Comparison of ENCODE assay signal across 23 cellular contexts in the genomic region with DNA sequence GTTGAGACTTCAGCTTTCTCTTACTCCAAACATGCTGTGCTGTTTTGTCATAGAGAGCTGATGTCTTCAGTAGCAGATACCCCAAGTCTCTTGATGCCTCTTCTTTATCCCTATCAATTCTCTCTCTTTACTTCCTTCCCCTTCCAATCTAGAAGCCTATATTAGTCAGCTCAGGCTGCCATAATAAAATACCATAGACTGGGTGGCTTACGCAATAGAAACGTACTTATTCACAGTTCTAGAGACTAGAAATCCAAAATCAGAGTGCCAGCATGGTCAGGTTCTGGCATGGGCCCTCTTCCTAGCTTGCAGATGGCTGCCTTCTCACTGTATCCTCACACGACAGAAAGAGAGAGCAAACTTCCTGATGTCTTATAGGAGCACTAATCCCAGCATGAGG.
"Had no signal": no experiment of that assay in that cellular context is flagged by ENCODE, and none has a peak within 500 bp of the region (broad histone marks: within the 10 kb centered on the region; RNA-seq: fewer than 3 reads in every experiment).

No MANE protein-coding gene starts in this region.

- ATAC-seq: activated CD4-positive, CD25-positive, alpha-beta regulatory T cell treated with anti-CD3 and anti-CD28 coated beads, Interleukin-2, amount 50 U/mL, for 24 hours; activated CD8-positive, alpha-beta T cell treated with anti-CD3 and anti-CD28 coated beads, Interleukin-2, amount 10 ng/mL, durations not matched to agents 7 days and 5 days; activated naive CD4-positive, alpha-beta T cell treated with anti-CD3 and anti-CD28 coated beads, Interleukin-2, amount 50 U/mL, for 72 hours; effector memory CD8-positive, alpha-beta T cell; gastroesophageal sphincter; natural killer cell treated with Interleukin-12 subunit alpha and Interleukin-12 subunit beta and Interleukin-15 and Interleukin-18, amount 100 ng/mL, for 72 hours; pancreas; psoas muscle had no signal

- H3K27me3 ChIP-seq: dorsolateral prefrontal cortex, esophagus muscularis mucosa, gastroesophageal sphincter, pancreas, right atrium auricular region, tibial artery had no signal

- H3K4me3 ChIP-seq: dorsolateral prefrontal cortex, esophagus muscularis mucosa, gastroesophageal sphincter, pancreas, psoas muscle, right atrium auricular region, tibial artery had no signal

- H3K4me1 ChIP-seq: pancreas, psoas muscle, right atrium auricular region, tibial artery had no signal

- DNase-seq: activated CD4-positive, alpha-beta T cell treated with anti-CD3 and anti-CD28 coated beads, Interleukin-2, amount 50 U/mL, for 1 hour; activated CD8-positive, alpha-beta T cell treated with anti-CD3 and anti-CD28 coated beads, Interleukin-2, amount 10 ng/mL, durations not matched to agents 7 days and 5 days; dorsolateral prefrontal cortex; effector memory CD8-positive, alpha-beta T cell; head of caudate nucleus; islet precursor cell; left cardiac atrium; pancreas; psoas muscle; stimulated activated CD4-positive, alpha-beta T cell treated with anti-CD3 and anti-CD28 coated beads, Interleukin-12 subunit alpha, Interleukin-12 subunit beta, amount 100 ng/mL, for 4 hours; substantia nigra; tibial artery had no signal

- H3K9me3 ChIP-seq: esophagus muscularis mucosa, gastroesophageal sphincter, pancreas, psoas muscle, right atrium auricular region, tibial artery had no signal

- H3K9me3 Mint-ChIP-seq: activated naive CD4-positive, alpha-beta T cell treated with anti-CD3 and anti-CD28 coated beads, Interleukin-2, amount 50 U/mL, for 72 hours; central memory CD8-positive, alpha-beta T cell; memory B cell; natural killer cell treated with Interleukin-12 subunit alpha and Interleukin-12 subunit beta and Interleukin-15 and Interleukin-18, amount 100 ng/mL, for 72 hours; stimulated activated naive CD8-positive, alpha-beta T cell treated with anti-CD3 and anti-CD28 coated beads, Interleukin-15, Interleukin-2, amounts not matched to agents 100 ng/mL and 50 ng/mL, for 24 hours had no signal

- H3K27ac Mint-ChIP-seq: activated CD8-positive, alpha-beta T cell treated with anti-CD3 and anti-CD28 coated beads, Interleukin-2, amount 10 ng/mL, durations not matched to agents 7 days and 5 days; activated naive CD4-positive, alpha-beta T cell treated with anti-CD3 and anti-CD28 coated beads, Interleukin-2, amount 50 U/mL, for 72 hours; activated T-helper 1 cell treated with anti-CD3 and anti-CD28 coated beads, Interleukin-12 subunit alpha, Interleukin-12 subunit beta, Interleukin-2, Interleukin-4 antibody, amounts not matched to agents 30 ng/mL and 10 ng/mL and 1 ng/mL, durations not matched to agents 14 hours and 24 hours and 36 hours; memory B cell; natural killer cell treated with Interleukin-12 subunit alpha and Interleukin-12 subunit beta and Interleukin-15 and Interleukin-18, amount 100 ng/mL, for 72 hours; stimulated activated naive CD8-positive, alpha-beta T cell treated with anti-CD3 and anti-CD28 coated beads, Interleukin-15, Interleukin-2, amounts not matched to agents 100 ng/mL and 50 ng/mL, for 24 hours had no signal

- H3K27ac ChIP-seq: dorsolateral prefrontal cortex, esophagus muscularis mucosa, gastroesophageal sphincter, pancreas, psoas muscle, right atrium auricular region, tibial artery, VCaP had no signal

- H3K4me3 Mint-ChIP-seq: activated CD8-positive, alpha-beta T cell treated with anti-CD3 and anti-CD28 coated beads, Interleukin-2, amount 10 ng/mL, durations not matched to agents 7 days and 5 days; activated T-helper 1 cell treated with anti-CD3 and anti-CD28 coated beads, Interleukin-12 subunit alpha, Interleukin-12 subunit beta, Interleukin-2, Interleukin-4 antibody, amounts not matched to agents 30 ng/mL and 10 ng/mL and 1 ng/mL, durations not matched to agents 14 hours and 24 hours and 36 hours; central memory CD8-positive, alpha-beta T cell; effector memory CD8-positive, alpha-beta T cell; memory B cell; natural killer cell treated with Interleukin-12 subunit alpha and Interleukin-12 subunit beta and Interleukin-15 and Interleukin-18, amount 100 ng/mL, for 72 hours; stimulated activated naive CD8-positive, alpha-beta T cell treated with anti-CD3 and anti-CD28 coated beads, Interleukin-15, Interleukin-2, amounts not matched to agents 100 ng/mL and 50 ng/mL, for 24 hours had no signal

- H3K27me3 Mint-ChIP-seq: central memory CD8-positive, alpha-beta T cell; effector memory CD8-positive, alpha-beta T cell; memory B cell; natural killer cell treated with Interleukin-12 subunit alpha and Interleukin-12 subunit beta and Interleukin-15 and Interleukin-18, amount 100 ng/mL, for 72 hours; stimulated activated naive CD8-positive, alpha-beta T cell treated with anti-CD3 and anti-CD28 coated beads, Interleukin-15, Interleukin-2, amounts not matched to agents 100 ng/mL and 50 ng/mL, for 24 hours had no signal
